In the genomic region with DNA sequence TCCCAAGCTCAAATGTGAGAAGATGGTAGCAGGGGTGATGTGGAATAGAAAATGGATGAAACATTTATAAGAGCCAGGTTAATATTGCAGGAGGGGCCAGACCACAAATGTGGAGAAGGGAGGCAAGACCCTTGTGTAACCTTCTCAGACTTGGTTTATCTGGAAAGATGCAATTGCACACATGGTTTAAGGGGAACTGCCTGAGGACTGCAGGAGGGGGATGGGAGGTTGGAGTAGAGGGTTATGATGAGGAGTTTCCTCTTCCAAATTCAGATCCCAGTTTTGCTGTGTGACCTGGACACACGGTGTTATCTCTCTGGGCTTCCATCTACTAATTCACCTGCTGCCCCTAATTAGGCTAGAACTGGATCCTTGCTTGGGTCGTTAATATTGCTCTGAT, we compare ENCODE assay signal across 24 cellular contexts. TPM values are rescaled to one million over a fixed set of nuclear protein-coding genes. Genes with fewer than 3 reads are reported as not detected.
"Had no signal": no experiment of that assay in that cellular context is flagged by ENCODE, and none has a peak within 500 bp of the region (broad histone marks: within the 10 kb centered on the region; RNA-seq: fewer than 3 reads in every experiment).

No MANE protein-coding gene starts in this region.

- H3K4me2 ChIP-seq: KMS-11 had no signal

- H3K36me3 ChIP-seq: SJSA1 had no signal

- H3K9ac ChIP-seq: KMS-11 had no signal

- H3K4me1 ChIP-seq: SJSA1 had no signal

- H3K9me3 ChIP-seq: SJSA1 had no signal

- H3K27me3 ChIP-seq: SJSA1 had no signal

- FAIRE-seq: HepG2, RCC 7860 had no signal

- H3K4me3 ChIP-seq: SJSA1, SK-N-MC had no signal

- H3K27ac ChIP-seq: KMS-11, SJSA1, SK-N-MC had no signal

- DNase-seq: IMR-90, Kasumi-1, NCI-H1092, NCI-H1105 treated with DMSO at 0.1 percent for 48 hours, NCI-H1417 treated with DMSO at 0.1 percent for 48 hours, NCI-H146, NCI-H187, NCI-H2029, NCI-H2081 treated with DMSO at 0.1 percent for 48 hours, NCI-H2171, NCI-H226, NCI-H446, NCI-H510A, NCI-H524 treated with DMSO at 0.1 percent for 48 hours, NCI-H69, NCI-H774, Right ventricle myocardium superior, RPMI8226, SIG-M5 had no signal

- ATAC-seq: HepG2 had no signal

RNA-seq across cellular contexts. Expression of a gene that starts 46.1 kb away (rescaled TPM):
- total RNA-seq: Right ventricle myocardium superior had no signal
